15 cellular contexts compared by ENCODE assay signal in genomic region chr5:10162468-10162867, GRCh38.
DNase-seq lines count a peak whose midpoint lies in the region; ATAC-seq and TF ChIP-seq lines count a peak whose summit lies in the region.
"Had no signal": no experiment of that assay in that cellular context is flagged by ENCODE, and none has a peak within 500 bp of the region (broad histone marks: within the 10 kb centered on the region; RNA-seq: fewer than 3 reads in every experiment).

No MANE protein-coding gene starts in this region.

- intact Hi-C loops in heart left ventricle (cut with DNase I), result no loop called here

- peak in 1 of 2 donors; percentile 48 for DNase-seq in cardiac muscle cell (ENCODE audit: low read depth in 1 of 2, low spot score in 1 of 2)
- DNase-seq in heart left ventricle, result no peak
- DNase-seq in NCI-H82 treated with DMSO at 0.1 percent for 48 hours (lab: John Stamatoyannopoulos, UW; ENCODE audit: unreplicated experiment), result peak; percentile 91
- DNase-seq in mesendoderm, result peak; percentile 80
- DNase-seq in substantia nigra (lab: John Stamatoyannopoulos, UW), result no peak
- DNase-seq in activated CD4-positive, CD25-positive, alpha-beta regulatory T cell (lab: John Stamatoyannopoulos, UW), result no peak
- DNase-seq in retina, result no peak
- DNase-seq in NCI-H345 (lab: John Stamatoyannopoulos, UW), result no peak
- DNase-seq: 8988T; CD4-positive, alpha-beta memory T cell; Karpas-422; MG63; NCI-H1105; NCI-H1694; NCI-H446 treated with DMSO at 0.1 percent for 48 hours had no signal

- no peak overlapping the region for H2BK120ac ChIP-seq in mesendoderm (ENCODE audit: low read depth, low read length)

- no peak overlapping the region for H3K23ac ChIP-seq in mesendoderm (ENCODE audit: low read length)

- no peaks in the 10 kb centered on the region for H3K79me2 ChIP-seq in mesendoderm (ENCODE audit: control insufficient read depth, insufficient read depth, low read length)

- H3K27me3 ChIP-seq in cardiac muscle cell, result no peaks in the 10 kb centered on the region
- no peaks in the 10 kb centered on the region for H3K27me3 ChIP-seq in heart left ventricle
- no peaks in the 10 kb centered on the region for H3K27me3 ChIP-seq in mesendoderm (ENCODE audit: insufficient read depth, low read length, poor library complexity)
- H3K27me3 ChIP-seq: MG63 had no signal

- H3K4me2 ChIP-seq in mesendoderm (ENCODE audit: low read length), result no peak overlapping the region

- no peak overlapping the region for H4K5ac ChIP-seq in mesendoderm (ENCODE audit: low read length)

- H3K27ac ChIP-seq in cardiac muscle cell, result peak overlapping the region; percentile 77
- H3K27ac ChIP-seq in heart left ventricle, result no peak overlapping the region
- H3K27ac ChIP-seq in mesendoderm (ENCODE audit: low read depth, low read length), result no peak overlapping the region
- H3K27ac ChIP-seq in substantia nigra (ENCODE audit: low read depth, low read length, poor library complexity, severe bottlenecking), result no peak overlapping the region

- TF ChIP-seq CTCF in cardiac muscle cell (IDR thresholded peaks at IDR 0.05; ENCODE audit: low read depth, low read length), result no peak
- TF ChIP-seq CTCF in heart left ventricle (IDR thresholded peaks at IDR 0.05), result no peak

- no peak overlapping the region for H4K8ac ChIP-seq in mesendoderm (ENCODE audit: low read depth, low read length)

- H3K4me1 ChIP-seq in cardiac muscle cell (ENCODE audit: low read depth) (peaks cover 20% of the 10 kb centered on the region), heart left ventricle (no peaks in the 10 kb centered on the region), mesendoderm (ENCODE audit: control insufficient read depth, low read depth, low read length) (peaks cover 5% of the 10 kb centered on the region)

- TF ChIP-seq POLR2A in heart left ventricle (IDR thresholded peaks at IDR 0.05), result no peak

- no peaks in the 10 kb centered on the region for H3K36me3 ChIP-seq in cardiac muscle cell
- H3K36me3 ChIP-seq in heart left ventricle, result no peaks in the 10 kb centered on the region
- H3K36me3 ChIP-seq in mesendoderm (ENCODE audit: control insufficient read depth, insufficient read depth, low read length), result no peaks in the 10 kb centered on the region
- H3K36me3 ChIP-seq: MG63 had no signal

- 25 to 28% (median 26%) methylated on average over 5 of the region's 5 CpGs for WGBS in heart left ventricle, 4 donors
- WGBS in mesendoderm (ENCODE audit: extremely low coverage, insufficient coverage, low lambda C conversion rate), result no CpG with 5 or more reads among the region's 5 CpGs

- H3K4me3 ChIP-seq in cardiac muscle cell, result no peak overlapping the region
- H3K4me3 ChIP-seq in heart left ventricle, result no peak overlapping the region
- no peak overlapping the region for H3K4me3 ChIP-seq in mesendoderm (ENCODE audit: low read length)
- H3K4me3 ChIP-seq: MG63 had no signal

- ATAC-seq in heart left ventricle, result no peak

- no peak overlapping the region for H3K4ac ChIP-seq in mesendoderm (ENCODE audit: low read depth, low read length)

- no peak overlapping the region for H3K18ac ChIP-seq in mesendoderm (ENCODE audit: low read length)

- H3K56ac ChIP-seq in mesendoderm (ENCODE audit: low read length), result no peak overlapping the region

- H2BK5ac ChIP-seq in mesendoderm (ENCODE audit: low read length), result no peak overlapping the region

- no peak overlapping the region for H3K9ac ChIP-seq in mesendoderm (ENCODE audit: low read length)

- no peaks in the 10 kb centered on the region for H3K79me1 ChIP-seq in mesendoderm (ENCODE audit: low read length)

- H2AK5ac ChIP-seq in mesendoderm (ENCODE audit: low read length), result no peak overlapping the region

- H3K9me3 ChIP-seq in cardiac muscle cell (ENCODE audit: low read depth) (no peaks in the 10 kb centered on the region), heart left ventricle (peaks cover 0 to 35% (median 16%) of the 10 kb centered on the region in 12 donors)

- H2BK15ac ChIP-seq in mesendoderm (replicated peaks; ENCODE audit: low read depth), result no peak overlapping the region

Comparison
In these comparisons a context has a peak if more than half of its experiments do, and no peak if none do; other contexts are left out.
1. DNase-seq: peak in NCI-H82 treated with DMSO at 0.1 percent for 48 hours (single experiment) and mesendoderm (single experiment); none in heart left ventricle (0 of 5), substantia nigra (0 of 49), activated CD4-positive, CD25-positive, alpha-beta regulatory T cell (0 of 4), retina (single experiment) and NCI-H345 (single experiment).